ENCODE assay signal across 8 cellular contexts in genomic region chr9:113056191-113057106, GRCh38. TPM values are rescaled to one million over a fixed set of nuclear protein-coding genes. Genes with fewer than 3 reads are reported as not detected.
DNase-seq lines count a peak whose midpoint lies in the region; ATAC-seq, FAIRE-seq and TF ChIP-seq lines count a peak whose summit lies in the region.

Gene ZFP37 (minus strand): TSS chr9:113056724. CDS start chr9:113056688, 36 bp downstream.

- no peak within 1 kb of the TSS for H3K27ac ChIP-seq in keratinocyte (ENCODE audit: control insufficient read depth, insufficient read depth, low read length)

- H3K4me3 ChIP-seq in GM06990 (replicated peaks; ENCODE audit: low read depth, low read length) (peak within 1 kb of the TSS; percentile 72), choroid plexus epithelial cell (ENCODE audit: low read depth, low read length) (peak within 1 kb of the TSS; percentile 94), keratinocyte (ENCODE audit: control insufficient read depth in 2 of 3, extremely low read depth in 1 of 3, insufficient read depth in 2 of 3, low read depth in 1 of 3, low read length in 3 of 3) (peak within 1 kb of the TSS; percentile 69 to 78 (median 76))

- DNase-seq in GM06990 (ENCODE audit: extremely low read depth, insufficient read length) (peak; percentile 89), NCI-H2081 treated with DMSO at 0.1 percent for 48 hours (lab: John Stamatoyannopoulos, UW) (peak; percentile 69), choroid plexus epithelial cell (ENCODE audit: low read depth) (peak; percentile 98), keratinocyte (ENCODE audit: low read depth, low spot score) (peak; percentile 52), NCI-H2107 treated with DMSO at 0.1 percent for 48 hours (lab: John Stamatoyannopoulos, UW; ENCODE audit: unreplicated experiment) (no peak)
- peak; percentile 60 to 66 for DNase-seq in activated CD4-positive, alpha-beta T cell treated with anti-CD3 and anti-CD28 coated beads for 24 hours (ENCODE audit: low read depth in 2 of 2)
- DNase-seq in stimulated activated CD4-positive, alpha-beta T cell treated with anti-CD3 and anti-CD28 coated beads, Interleukin-12 subunit alpha, Interleukin-12 subunit beta, amount 100 ng/mL, for 24 hours (ENCODE audit: low read depth in 2 of 2), result peak; percentile 66 to 68

- H2AFZ ChIP-seq in keratinocyte (ENCODE audit: control insufficient read depth, low read length), result peak within 1 kb of the TSS; percentile 98

- no peaks in the 10 kb centered on the region for H3K79me2 ChIP-seq in keratinocyte (ENCODE audit: control insufficient read depth, insufficient read depth, low read length)

- no peaks in the 10 kb centered on the region for H3K36me3 ChIP-seq in GM06990 (ENCODE audit: control insufficient read depth, insufficient read depth, low read length)
- H3K36me3 ChIP-seq in keratinocyte (ENCODE audit: control insufficient read depth in 2 of 2, extremely low read depth in 1 of 2, insufficient read depth in 2 of 2, low read length in 2 of 2), result no peaks in the 10 kb centered on the region

- FAIRE-seq in keratinocyte (lab: Jason Lieb, UNC), result no peak

- peaks cover 6% of the 10 kb centered on the region for H3K9me3 ChIP-seq in keratinocyte (ENCODE audit: control insufficient read depth, low read depth, low read length)

- TF ChIP-seq CTCF in GM06990 (IDR thresholded peaks at IDR 0.05; ENCODE audit: insufficient read depth, low read length, poor library complexity, severe bottlenecking), result no peak
- no peak for TF ChIP-seq CTCF in choroid plexus epithelial cell (conservative IDR thresholded peaks at IDR 0.05; ENCODE audit: low read depth, low read length)
- TF ChIP-seq CTCF in keratinocyte (optimal IDR thresholded peaks at IDR 0.05 in 1 of 3, IDR thresholded peaks at IDR 0.05 in 1 of 3, conservative IDR thresholded peaks at IDR 0.05 in 1 of 3; ENCODE audit: extremely low read depth in 1 of 3, insufficient read depth in 2 of 3, low read length in 3 of 3), result no peak

- dilution Hi-C loops in keratinocyte (cut with MboI; ENCODE audit: extremely low pct_ligation_motif_present, low sequenced_read_pairs), result no loop called here

- no peaks in the 10 kb centered on the region for H4K20me1 ChIP-seq in keratinocyte (ENCODE audit: control insufficient read depth, extremely low read depth, insufficient read depth, low read length)

- H3K4me2 ChIP-seq in keratinocyte (ENCODE audit: control insufficient read depth, extremely low read depth, insufficient read depth, low read depth, low read length), result peak within 1 kb of the TSS; percentile 64

- H3K27me3 ChIP-seq in GM06990 (replicated peaks; ENCODE audit: control insufficient read depth, insufficient read depth, low read length) (no peaks in the 10 kb centered on the region), keratinocyte (ENCODE audit: control insufficient read depth, extremely low read depth, insufficient read depth, low read length) (peaks cover 14% of the 10 kb centered on the region)

- H3K9ac ChIP-seq in keratinocyte (ENCODE audit: control insufficient read depth, extremely low read depth, insufficient read depth, low read length), result peak within 1 kb of the TSS; percentile 57

- no peaks in the 10 kb centered on the region for H3K9me1 ChIP-seq in keratinocyte (ENCODE audit: control insufficient read depth, extremely low read depth, insufficient read depth, low read length)

- ATAC-seq in HG02763 (IDR thresholded peaks at IDR 0.05; ENCODE audit: unreplicated experiment), result peak; percentile 95

- H3K4me1 ChIP-seq in keratinocyte (ENCODE audit: control insufficient read depth, extremely low read depth, insufficient read depth, low read length), result no peaks in the 10 kb centered on the region

RNA-seq across cellular contexts. Expression of gene ZFP37, which starts in this region (rescaled TPM):
- polyA plus RNA-seq in keratinocyte, result 0.24 to 0.72 TPM (median 0.41 TPM) in 3 replicates
- 0.36 TPM for polyA plus RNA-seq in keratinocyte (2011; ENCODE audit: low read depth)
- polyA plus RNA-seq in keratinocyte (2011; cell fraction: cytosol; rRNA removed), result 0.14 and 0.29 TPM in 2 replicates
- 0.62 and 0.80 TPM in 2 replicates for polyA plus RNA-seq in keratinocyte (2011; cell fraction: nucleus; rRNA removed)
- polyA plus RNA-seq in keratinocyte (2012; ENCODE audit: low replicate concordance), result 0.28 and 0.41 TPM in 2 replicates
- 0.16 to 0.42 TPM in 2 of 3 replicates, not detected in the other for polyA minus RNA-seq in keratinocyte
- not detected for polyA minus RNA-seq in keratinocyte (2011; cell fraction: cytosol; rRNA and poly(A)+ RNA removed)
- 1.5 TPM in 1 of 2 replicates, not detected in the other for polyA minus RNA-seq in keratinocyte (2011; cell fraction: nucleus; rRNA and poly(A)+ RNA removed)
